In the genomic region with DNA sequence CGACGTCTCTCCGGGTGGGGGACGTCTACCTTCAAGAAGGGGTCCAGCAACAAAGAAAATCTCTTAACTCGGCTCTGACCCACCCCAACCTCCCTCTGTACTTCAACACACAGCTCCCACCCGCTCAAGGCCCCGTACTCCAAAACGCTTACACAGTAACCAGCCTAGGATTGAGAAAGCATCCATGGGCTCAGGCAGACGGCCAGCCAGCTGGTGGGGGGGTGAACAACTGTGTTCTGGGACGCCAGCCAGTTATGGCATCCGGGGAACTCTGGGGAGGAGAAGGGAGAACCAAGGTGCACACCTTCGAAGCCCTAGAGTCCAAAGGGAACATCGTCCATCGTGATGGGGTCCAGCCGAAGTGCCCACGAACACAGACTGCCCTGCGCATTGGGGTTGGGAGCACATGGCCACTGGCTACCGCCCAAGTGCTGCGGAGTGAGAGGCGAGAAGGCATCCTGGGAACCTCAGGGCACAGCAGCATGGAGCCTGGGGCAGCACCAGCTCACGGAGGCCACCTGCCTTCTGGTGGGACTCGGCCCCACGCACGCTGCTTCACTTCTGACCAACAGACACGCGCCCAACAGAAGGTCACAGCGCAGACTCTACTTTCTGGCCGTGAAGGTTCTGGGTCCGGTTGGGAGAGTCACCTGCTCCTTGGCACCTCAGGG, we compare ENCODE assay signal across 10 cellular contexts. TPM values are rescaled to one million over a fixed set of nuclear protein-coding genes. Genes with fewer than 3 reads are reported as not detected.
DNase-seq lines count a peak whose midpoint lies in the region; ATAC-seq, FAIRE-seq and TF ChIP-seq lines count a peak whose summit lies in the region.
"Had no signal": no experiment of that assay in that cellular context is flagged by ENCODE, and none has a peak within 500 bp of the region (broad histone marks: within the 10 kb centered on the region; RNA-seq: fewer than 3 reads in every experiment).

No MANE protein-coding gene starts in this region.

- no peak overlapping the region for H4K91ac ChIP-seq in H9 (ENCODE audit: insufficient read length, low read depth, low read length)

- no peak for ATAC-seq in activated naive CD8-positive, alpha-beta T cell treated with anti-CD3 and anti-CD28 coated beads, Interleukin-2, amount 50 U/mL, for 24 hours
- ATAC-seq in heart right ventricle (peak in 6 of 8 donors; percentile 16 to 37 (median 26)), HG02678 (IDR thresholded peaks at IDR 0.05; ENCODE audit: unreplicated experiment) (no peak)
- ATAC-seq in stimulated activated naive CD8-positive, alpha-beta T cell treated with anti-CD3 and anti-CD28 coated beads, Interleukin-15, Interleukin-2, amounts not matched to agents 100 U/mL and 50 U/mL, for 24 hours, result no peak

- H3K4me3 Mint-ChIP-seq in activated naive CD8-positive, alpha-beta T cell treated with anti-CD3 and anti-CD28 coated beads, Interleukin-2, amount 50 U/mL, for 24 hours, result no peak overlapping the region
- no peak overlapping the region for H3K4me3 Mint-ChIP-seq in H9
- H3K4me3 Mint-ChIP-seq: activated B cell treated with CpG ODN at 0.5 μM for 24 hours had no signal

- no peaks in the 10 kb centered on the region for H3K79me1 ChIP-seq in H9 (ENCODE audit: insufficient read depth, low read depth, low read length, poor library complexity, severe bottlenecking)

- peak; percentile 13 for TF ChIP-seq POLR2A in GM10847 (IDR thresholded peaks at IDR 0.05; ENCODE audit: extremely low read depth, insufficient read length)

- no peak overlapping the region for H3K56ac ChIP-seq in H9 (ENCODE audit: insufficient read length, low read depth, low read length)

- H3T11ph ChIP-seq in H9 (ENCODE audit: low read length), result no peak overlapping the region

- H2AK5ac ChIP-seq in H9 (ENCODE audit: insufficient read length, low read length), result no peak overlapping the region

- FAIRE-seq in small intestine (lab: Jason Lieb, UNC), result no peak

- no peaks in the 10 kb centered on the region for H3K27me3 ChIP-seq in heart right ventricle
- no peaks in the 10 kb centered on the region for H3K27me3 ChIP-seq in small intestine (ENCODE audit: control insufficient read depth in 2 of 2, insufficient read depth in 2 of 2, low read length in 2 of 2)
- no peaks in the 10 kb centered on the region for H3K27me3 ChIP-seq in H9 (ENCODE audit: insufficient read depth, low read length)

- no peaks in the 10 kb centered on the region for H3K9me3 ChIP-seq in heart right ventricle
- no peaks in the 10 kb centered on the region for H3K9me3 ChIP-seq in small intestine (ENCODE audit: control insufficient read depth, low read depth)
- H3K9me3 ChIP-seq in H9 (ENCODE audit: control insufficient read depth, low read depth, low read length), result no peaks in the 10 kb centered on the region

- H4K5ac ChIP-seq in H9 (ENCODE audit: insufficient read length, low read depth, low read length), result no peak overlapping the region

- no peak overlapping the region for H3K4ac ChIP-seq in H9 (ENCODE audit: low read depth, low read length)

- WGBS in heart right ventricle, 2 donors, result 52 to 53% methylated on average over 29 of the region's 29 CpGs
- 60 to 65% (median 64%) methylated on average over 29 of the region's 29 CpGs for WGBS in small intestine, 3 donors
- WGBS in H9 (ENCODE audit: extremely low coverage, insufficient read length, low lambda C conversion rate), result no CpG with 5 or more reads among the region's 29 CpGs

- no peaks in the 10 kb centered on the region for H4K20me1 ChIP-seq in H9 (ENCODE audit: control insufficient read depth, insufficient read depth, insufficient read length)

- DNase-seq in activated naive CD8-positive, alpha-beta T cell treated with anti-CD3 and anti-CD28 coated beads, Interleukin-2, amount 50 U/mL, for 24 hours, result no peak
- DNase-seq in heart right ventricle (peak; percentile 67 to 81), small intestine (peak; percentile 21), H9 (no peak), Kasumi-1 (lab: John Stamatoyannopoulos, UW) (no peak)
- DNase-seq in stimulated activated naive CD8-positive, alpha-beta T cell treated with anti-CD3 and anti-CD28 coated beads, Interleukin-15, Interleukin-2, amounts not matched to agents 100 U/mL and 50 U/mL, for 24 hours, result no peak
- DNase-seq: activated B cell treated with CpG ODN at 0.5 μM for 24 hours had no signal

- no peak overlapping the region for H4K8ac ChIP-seq in H9 (replicated peaks; ENCODE audit: insufficient read length, low read depth, low read length)

- no peaks in the 10 kb centered on the region for H3K9me3 Mint-ChIP-seq in activated naive CD8-positive, alpha-beta T cell treated with anti-CD3 and anti-CD28 coated beads, Interleukin-2, amount 50 U/mL, for 24 hours
- no peaks in the 10 kb centered on the region for H3K9me3 Mint-ChIP-seq in H9
- H3K9me3 Mint-ChIP-seq: activated B cell treated with CpG ODN at 0.5 μM for 24 hours had no signal

- H3K9ac ChIP-seq in H9 (ENCODE audit: extremely low read depth, insufficient read length, low read length), result no peak overlapping the region
- H3K9ac ChIP-seq: parathyroid adenoma had no signal

- no peak overlapping the region for H2BK120ac ChIP-seq in H9 (ENCODE audit: low read depth, low read length, poor library complexity, severe bottlenecking)

- H3K23ac ChIP-seq in H9 (ENCODE audit: insufficient read length, low read depth, low read length), result no peak overlapping the region

- H3K14ac ChIP-seq in H9 (ENCODE audit: insufficient read depth, low read length), result no peak overlapping the region

- H3K27me3 Mint-ChIP-seq in activated naive CD8-positive, alpha-beta T cell treated with anti-CD3 and anti-CD28 coated beads, Interleukin-2, amount 50 U/mL, for 24 hours, result no peaks in the 10 kb centered on the region
- peaks cover 3% of the 10 kb centered on the region; the same call in 1 of the 2 replicates for H3K27me3 Mint-ChIP-seq in H9 (ENCODE audit: low read depth)
- H3K27me3 Mint-ChIP-seq: activated B cell treated with CpG ODN at 0.5 μM for 24 hours had no signal

- H2BK12ac ChIP-seq in H9 (ENCODE audit: insufficient read length, low read depth, low read length), result no peak overlapping the region

- no peak overlapping the region for H3K4me2 ChIP-seq in H9 (ENCODE audit: insufficient read depth, insufficient read length, low read length)

- H3K36me3 Mint-ChIP-seq in activated naive CD8-positive, alpha-beta T cell treated with anti-CD3 and anti-CD28 coated beads, Interleukin-2, amount 50 U/mL, for 24 hours (ENCODE audit: low read depth), result peaks cover 30% of the 10 kb centered on the region
- peaks cover 30 to 68% (median 57%) of the 10 kb centered on the region in 3 experiments; a peak in 6 of 7 replicates for H3K36me3 Mint-ChIP-seq in H9 (ENCODE audit: insufficient read depth in 1 of 3, low read depth in 3 of 3)

- no peaks in the 10 kb centered on the region for H3K23me2 ChIP-seq in H9 (ENCODE audit: insufficient read length, low read depth, low read length, poor library complexity, severe bottlenecking)

- peaks cover 2% of the 10 kb centered on the region; the same call in 1 of the 2 replicates for H3K79me2 ChIP-seq in H9 (ENCODE audit: insufficient read depth, low read length)

- no peak overlapping the region for H2BK5ac ChIP-seq in H9 (ENCODE audit: insufficient read length, low read length)

- peaks cover 45% of the 10 kb centered on the region for H3K4me1 Mint-ChIP-seq in activated naive CD8-positive, alpha-beta T cell treated with anti-CD3 and anti-CD28 coated beads, Interleukin-2, amount 50 U/mL, for 24 hours
- H3K4me1 Mint-ChIP-seq in H9, result peaks cover 0 to 8% of the 10 kb centered on the region in 2 experiments; a peak in 3 of 4 replicates

- H2BK15ac ChIP-seq in H9 (ENCODE audit: low read depth, low read length), result no peak overlapping the region

- peak overlapping the region in 7 of 10 donors; percentile 17 to 84 (median 79) for H3K27ac ChIP-seq in heart right ventricle
- peak overlapping the region in 1 of 2 donors; percentile 73 for H3K27ac ChIP-seq in small intestine (ENCODE audit: low read depth in 1 of 2, low read length in 1 of 2)
- H3K27ac ChIP-seq in H9 (ENCODE audit: insufficient read length, low read depth, low read length), result no peak overlapping the region

- intact Hi-C loops in heart right ventricle (cut with DNase I), result loop anchor here in 4 of 10 donors (5.0 to 10.0 kb wide), 3 partner anchors 52 to 82 kb away; no protein-coding TSS in a partner anchor

- H3K4me3 ChIP-seq in heart right ventricle (no peak overlapping the region), small intestine (ENCODE audit: low read depth in 1 of 2, low read length in 2 of 2) (no peak overlapping the region)

- TF ChIP-seq CTCF in heart right ventricle (IDR thresholded peaks at IDR 0.05) (no peak), H9 (conservative IDR thresholded peaks at IDR 0.05) (no peak)

- H2BK20ac ChIP-seq in H9 (ENCODE audit: low read depth, low read length, poor library complexity, severe bottlenecking), result no peak overlapping the region

- no peak overlapping the region for H3K18ac ChIP-seq in H9 (ENCODE audit: insufficient read length, low read depth, low read length)

- peak overlapping the region; percentile 46 for H3K27ac Mint-ChIP-seq in activated naive CD8-positive, alpha-beta T cell treated with anti-CD3 and anti-CD28 coated beads, Interleukin-2, amount 50 U/mL, for 24 hours
- peak overlapping the region in 1 of 3 experiments; percentile 6; a peak in 1 of 7 replicates for H3K27ac Mint-ChIP-seq in H9
- H3K27ac Mint-ChIP-seq: activated B cell treated with CpG ODN at 0.5 μM for 24 hours had no signal

- H2AFZ ChIP-seq in H9 (ENCODE audit: low read length), result no peak overlapping the region
- H2AFZ ChIP-seq: parathyroid adenoma had no signal

- H3K36me3 ChIP-seq in heart right ventricle (peaks cover 0 to 83% (median 37%) of the 10 kb centered on the region in 9 donors), small intestine (ENCODE audit: control insufficient read depth in 2 of 2, insufficient read depth in 2 of 2, low read length in 2 of 2) (peaks cover 10 to 33% of the 10 kb centered on the region in 2 donors)

- H3K4me1 ChIP-seq in heart right ventricle (peaks cover 64 to 93% (median 80%) of the 10 kb centered on the region in 9 donors), small intestine (ENCODE audit: control insufficient read depth in 2 of 2, insufficient read depth in 1 of 2, low read depth in 1 of 2, low read length in 1 of 2) (peaks cover 2 to 4% of the 10 kb centered on the region in 2 donors), H9 (ENCODE audit: insufficient read depth, low read length) (no peaks in the 10 kb centered on the region)

RNA-seq across cellular contexts. Expression of a gene that starts 14.3 kb away (rescaled TPM):
- total RNA-seq in heart right ventricle (10 to 100 TPM in 5 of 10 donors, 1 to 10 TPM in 5; 4.8 to 65.3 (median 10.1) TPM), H9 (2021) (26.0 and 28.4 TPM in 2 replicates)
- polyA plus RNA-seq in heart right ventricle (10 to 100 TPM in 1 of 2 donors, 1 to 10 TPM in 1; 8.4 to 33.6 TPM), small intestine (10 to 100 TPM in 1 of 3 donors, 1 to 10 TPM in 2; 5.4 to 33.2 (median 7.8) TPM)

RNA-seq across cellular contexts. Expression of a gene that starts 30.4 kb away (rescaled TPM):
- total RNA-seq in heart right ventricle (10 to 100 TPM; 56.8 to 72.7 (median 67.8) TPM), H9 (2021) (137 and 144 TPM in 2 replicates)
- polyA plus RNA-seq in heart right ventricle (10 to 100 TPM; 54.4 to 58.1 TPM), small intestine (100 to 1,000 TPM; 111 to 148 (median 146) TPM)

RNA-seq across cellular contexts. Expression of a gene that starts 30.5 kb away (rescaled TPM):
- total RNA-seq in heart right ventricle, result 10 to 100 TPM in 8 of 10 donors, 1 to 10 TPM in 2; 7.0 to 16.2 (median 10.7) TPM
- polyA plus RNA-seq in heart right ventricle, result 10 to 100 TPM in 1 of 2 donors, 1 to 10 TPM in 1; 9.4 to 34.5 TPM
- 10 to 100 TPM; 36.7 to 97.3 (median 47.7) TPM for polyA plus RNA-seq in small intestine
- 11.0 and 14.6 TPM in 2 replicates for total RNA-seq in H9 (2021)

Comparison
In these comparisons a context has a peak if more than half of its experiments do, and no peak if none do; other contexts are left out.
1. ATAC-seq: peak in heart right ventricle (6 of 8); none in activated naive CD8-positive, alpha-beta T cell treated with anti-CD3 and anti-CD28 coated beads, Interleukin-2, amount 50 U/mL, for 24 hours (single experiment), HG02678 (single experiment) and stimulated activated naive CD8-positive, alpha-beta T cell treated with anti-CD3 and anti-CD28 coated beads, Interleukin-15, Interleukin-2, amounts not matched to agents 100 U/mL and 50 U/mL, for 24 hours (single experiment).
2. DNase-seq: peak in heart right ventricle (2 of 2) and small intestine (single experiment); none in activated naive CD8-positive, alpha-beta T cell treated with anti-CD3 and anti-CD28 coated beads, Interleukin-2, amount 50 U/mL, for 24 hours (single experiment), H9 (single experiment), Kasumi-1 (0 of 2) and stimulated activated naive CD8-positive, alpha-beta T cell treated with anti-CD3 and anti-CD28 coated beads, Interleukin-15, Interleukin-2, amounts not matched to agents 100 U/mL and 50 U/mL, for 24 hours (single experiment).